In the genomic region with DNA sequence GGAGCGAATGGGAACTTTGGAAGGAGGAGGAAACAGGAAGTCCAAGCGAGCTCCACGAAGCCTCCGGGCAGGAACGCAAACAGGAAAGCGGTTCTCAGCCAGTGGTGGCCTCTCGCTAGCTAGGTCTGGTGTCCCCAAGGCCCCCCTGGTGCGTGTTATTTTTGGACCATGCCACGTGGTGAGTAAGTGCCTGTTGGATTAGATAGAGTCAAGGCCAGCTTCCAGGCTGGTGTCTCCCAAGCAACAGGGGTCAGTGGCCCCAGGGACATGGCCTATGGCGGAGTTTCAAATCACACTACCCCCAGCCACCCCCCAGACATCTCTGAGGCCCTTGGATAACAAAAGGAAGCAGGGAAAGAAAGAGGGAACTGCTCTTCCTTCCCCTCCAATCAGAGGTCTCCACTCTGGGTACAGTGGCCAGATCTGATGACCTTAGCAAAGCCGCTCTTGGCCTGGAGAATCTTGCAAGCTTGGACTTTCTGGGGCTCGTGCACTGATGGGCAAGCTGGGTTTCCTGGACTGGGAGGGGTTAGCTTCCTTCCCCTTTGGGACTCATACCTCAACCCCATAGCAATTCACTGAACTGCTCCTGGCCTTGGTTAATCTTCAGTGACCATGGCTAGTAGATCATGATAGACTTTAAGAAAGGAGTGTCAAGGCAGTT, we compare ENCODE assay signal across 22 cellular contexts. TPM values are rescaled to one million over a fixed set of nuclear protein-coding genes. Genes with fewer than 3 reads are reported as not detected.
A peak's percentile ranks its signal among the peaks of the same experiment; 100 is the strongest.
DNase-seq lines count a peak whose midpoint lies in the region; ATAC-seq and TF ChIP-seq lines count a peak whose summit lies in the region.
"Had no signal": no experiment of that assay in that cellular context is flagged by ENCODE, and none has a peak within 500 bp of the region (broad histone marks: within the 10 kb centered on the region; RNA-seq: fewer than 3 reads in every experiment).

No MANE protein-coding gene starts in this region.

- no peak overlapping the region for H3K4me3 ChIP-seq in upper lobe of right lung

- no peaks in the 10 kb centered on the region for H3K27me3 ChIP-seq in upper lobe of right lung

- no peak for TF ChIP-seq CTCF in upper lobe of right lung (IDR thresholded peaks at IDR 0.05)

- DNase-seq in globus pallidus (ENCODE audit: low spot score), result peak; percentile 60
- DNase-seq in hippocampal formation (lab: John Stamatoyannopoulos, UW), result peak; percentile 25 to 39
- peak; percentile 83 for DNase-seq in pons (ENCODE audit: low spot score)
- no peak for DNase-seq in upper lobe of right lung
- no peak for DNase-seq in AG08396 (ENCODE audit: low spot score)
- no peak for DNase-seq in OCI-M1 (lab: John Stamatoyannopoulos, UW)
- no peak for DNase-seq in germinal center (ENCODE audit: low spot score)
- DNase-seq in dermis blood vessel endothelial cell, result no peak
- DNase-seq: activated B cell treated with CpG ODN at 0.5 μM for 24 hours; activated CD4-positive, alpha-beta T cell treated with anti-CD3 and anti-CD28 coated beads, Interleukin-2, amount 50 U/mL, for 48 hours; activated CD8-positive, alpha-beta memory T cell treated with anti-CD3 and anti-CD28 coated beads, Interleukin-2, amount 50 U/mL, for 48 hours; activated effector memory CD4-positive, alpha-beta T cell treated with anti-CD3 and anti-CD28 coated beads, Interleukin-2, amount 50 U/mL, for 16 hours; H7; IMR-90; NCI-H1417; NCI-H2107; NCI-H524; small intestine; stimulated activated CD4-positive, alpha-beta T cell treated with anti-CD3 and anti-CD28 coated beads, Interleukin-2, amount 100 ng/mL, for 24 hours had no signal

- intact Hi-C loops in upper lobe of right lung (cut with DNase I), result no loop called here

- H3K27ac ChIP-seq in upper lobe of right lung, result no peak overlapping the region
- H3K27ac ChIP-seq: parathyroid adenoma had no signal

- H3K4me1 ChIP-seq in upper lobe of right lung, result no peaks in the 10 kb centered on the region
- H3K4me1 ChIP-seq: parathyroid adenoma had no signal

- H3K36me3 ChIP-seq in upper lobe of right lung, result no peaks in the 10 kb centered on the region

- H3K9me3 ChIP-seq in upper lobe of right lung, result no peaks in the 10 kb centered on the region

- peak; percentile 62 for ATAC-seq in upper lobe of right lung
- ATAC-seq: SK-N-SH treated with all-trans-retinoic acid at 6 μM for 48 hours; stimulated activated memory B cell treated with anti-CD40 and anti-IgM and Interleukin-4, amounts not matched to agents 10 μg/mL and 1 μg/mL and 100 μg/mL, for 72 hours had no signal

RNA-seq across cellular contexts. Expression of gene MAF, which starts 58.2 kb away (rescaled TPM):
- total RNA-seq in upper lobe of right lung (66.4 TPM), dermis blood vessel endothelial cell (30.3 and 43.7 TPM in 2 replicates)

Comparison
In these comparisons a context has a peak if more than half of its experiments do, and no peak if none do; other contexts are left out.
1. DNase-seq: peak in globus pallidus (single experiment), hippocampal formation (2 of 2) and pons (single experiment); none in upper lobe of right lung (single experiment), AG08396 (single experiment), OCI-M1 (single experiment), germinal center (single experiment) and dermis blood vessel endothelial cell (single experiment).